In the genomic region with DNA sequence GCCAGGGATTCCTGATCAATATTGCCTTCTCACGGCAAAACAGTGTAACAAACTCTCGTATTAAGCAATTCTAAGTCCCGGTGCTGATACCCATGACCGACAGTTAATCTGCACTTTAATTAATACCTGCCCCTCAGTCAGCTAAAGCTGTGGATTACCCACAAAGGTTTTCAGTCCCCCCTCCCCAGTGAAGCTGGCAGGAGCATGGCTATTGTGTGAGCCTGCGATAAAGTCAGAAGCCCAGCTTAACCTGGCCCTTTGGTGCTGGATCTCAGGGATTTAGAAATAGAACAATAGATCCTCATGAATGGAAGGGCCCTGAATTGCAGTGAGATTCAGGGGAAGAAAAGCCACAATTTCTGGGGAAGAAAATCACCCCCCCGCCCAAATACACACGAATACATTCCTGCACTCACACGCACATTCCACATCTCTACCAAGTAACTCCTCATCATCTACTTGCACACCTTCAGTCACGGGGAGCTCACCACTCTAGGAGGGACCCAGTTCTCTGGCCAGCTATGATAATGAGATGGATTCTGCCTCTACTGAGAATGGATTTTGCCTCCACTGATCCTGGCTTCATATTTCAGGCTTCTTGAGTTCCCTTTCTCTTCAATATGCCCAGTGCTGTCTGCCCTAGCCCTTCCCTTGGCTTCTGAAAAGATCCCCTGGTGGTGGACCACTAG, we compare ENCODE assay signal across 24 cellular contexts.
DNase-seq lines count a peak whose midpoint lies in the region; ATAC-seq, FAIRE-seq and TF ChIP-seq lines count a peak whose summit lies in the region.
"Had no signal": no experiment of that assay in that cellular context is flagged by ENCODE, and none has a peak within 500 bp of the region (broad histone marks: within the 10 kb centered on the region; RNA-seq: fewer than 3 reads in every experiment).

No MANE protein-coding gene starts in this region.

- H2AK5ac ChIP-seq in mesendoderm (ENCODE audit: low read length) = no peak overlapping the region

- H3K4me2 ChIP-seq in mesendoderm (ENCODE audit: low read length) = no peak overlapping the region
- H3K4me2 ChIP-seq: A549; BLaER1 treated with 17β-estradiol and CSF1 and Interleukin-3, amounts not matched to agents 10 nM and 100 nM; PC-9 had no signal

- H3K27me3 ChIP-seq in HAP-1 (ENCODE audit: low read depth) = no peaks in the 10 kb centered on the region
- H3K27me3 ChIP-seq in bronchial epithelial cell (ENCODE audit: control insufficient read depth, insufficient read depth, low read length) = no peaks in the 10 kb centered on the region
- no peaks in the 10 kb centered on the region for H3K27me3 ChIP-seq in mesendoderm (ENCODE audit: insufficient read depth, low read length, poor library complexity)
- H3K27me3 ChIP-seq: BLaER1 treated with 17β-estradiol and CSF1 and Interleukin-3, amounts not matched to agents 10 nM and 100 nM; SJCRH30 had no signal

- H3K4me3 ChIP-seq in HAP-1 (no peak overlapping the region), bronchial epithelial cell (ENCODE audit: low read depth, low read length) (no peak overlapping the region), mesendoderm (ENCODE audit: low read length) (no peak overlapping the region)
- H3K4me3 ChIP-seq: A549; BLaER1 treated with 17β-estradiol and CSF1 and Interleukin-3, amounts not matched to agents 10 nM and 100 nM; GM12878; PC-9; SJCRH30 had no signal

- H2BK5ac ChIP-seq in mesendoderm (ENCODE audit: low read length) = no peak overlapping the region

- H2BK120ac ChIP-seq in mesendoderm (ENCODE audit: low read depth, low read length) = no peak overlapping the region

- no peak overlapping the region for H3K56ac ChIP-seq in mesendoderm (ENCODE audit: low read length)

- no peak overlapping the region for H4K5ac ChIP-seq in mesendoderm (ENCODE audit: low read length)

- no peak overlapping the region for H3K23ac ChIP-seq in mesendoderm (ENCODE audit: low read length)

- H3K79me2 ChIP-seq in mesendoderm (ENCODE audit: control insufficient read depth, insufficient read depth, low read length) = no peaks in the 10 kb centered on the region

- H3K18ac ChIP-seq in mesendoderm (ENCODE audit: low read length) = no peak overlapping the region

- ATAC-seq in left lobe of liver (no peak), HG03039 (IDR thresholded peaks at IDR 0.05; ENCODE audit: unreplicated experiment) (no peak)
- ATAC-seq: A549, GM12878, Right ventricle myocardium inferior, SK-N-SH treated with all-trans-retinoic acid at 6 μM for 48 hours had no signal

- H3K27ac ChIP-seq in mesendoderm (ENCODE audit: low read depth, low read length) = peak overlapping the region; percentile 0
- H3K27ac ChIP-seq: A549; BLaER1 treated with 17β-estradiol and CSF1 and Interleukin-3, amounts not matched to agents 10 nM and 100 nM; PC-9; SJCRH30 had no signal

- no peak for TF ChIP-seq CTCF in bronchial epithelial cell (IDR thresholded peaks at IDR 0.05; ENCODE audit: insufficient read depth, low read length, severe bottlenecking)

- WGBS in mesendoderm (ENCODE audit: extremely low coverage, insufficient coverage, low lambda C conversion rate) = no CpG with 5 or more reads among the region's 9 CpGs

- no peak overlapping the region for H3K4ac ChIP-seq in mesendoderm (ENCODE audit: low read depth, low read length)

- peaks cover 6% of the 10 kb centered on the region for H3K4me1 ChIP-seq in HAP-1
- H3K4me1 ChIP-seq in mesendoderm (ENCODE audit: control insufficient read depth, low read depth, low read length) = peaks cover 7% of the 10 kb centered on the region
- H3K4me1 ChIP-seq: A549, SJCRH30 had no signal

- no peak overlapping the region for H4K8ac ChIP-seq in mesendoderm (ENCODE audit: low read depth, low read length)

- no peak overlapping the region for H2BK15ac ChIP-seq in mesendoderm (replicated peaks; ENCODE audit: low read depth)

- H3K9me3 ChIP-seq in HAP-1 = no peaks in the 10 kb centered on the region
- H3K9me3 ChIP-seq: A549, SJCRH30 had no signal

- peak; percentile 23 for FAIRE-seq in bronchial epithelial cell (lab: Jason Lieb, UNC)
- FAIRE-seq: A549, GM12878 had no signal

- H3K79me1 ChIP-seq in mesendoderm (ENCODE audit: low read length) = no peaks in the 10 kb centered on the region

- H3K36me3 ChIP-seq in HAP-1 (replicated peaks) (no peaks in the 10 kb centered on the region), bronchial epithelial cell (ENCODE audit: control insufficient read depth, insufficient read depth, low read length) (no peaks in the 10 kb centered on the region), mesendoderm (ENCODE audit: control insufficient read depth, insufficient read depth, low read length) (no peaks in the 10 kb centered on the region)
- H3K36me3 ChIP-seq: BLaER1 treated with 17β-estradiol and CSF1 and Interleukin-3, amounts not matched to agents 10 nM and 100 nM; SJCRH30 had no signal

- in situ Hi-C loops in HAP-1 (cut with MboI; ENCODE audit: low sequenced_read_pairs) = no loop called here

- no peak overlapping the region for H3K9ac ChIP-seq in mesendoderm (ENCODE audit: low read length)
- H3K9ac ChIP-seq: BLaER1 treated with 17β-estradiol and CSF1 and Interleukin-3, amounts not matched to agents 10 nM and 100 nM had no signal

- DNase-seq in HAP-1 (ENCODE audit: low spot score in 2 of 2) (peak; percentile 49 to 65), bronchial epithelial cell (ENCODE audit: low read depth) (no peak), mesendoderm (peak; percentile 29), EL (no peak), left lobe of liver (ENCODE audit: low spot score) (no peak), mucosa of gallbladder (ENCODE audit: low spot score) (no peak)
- DNase-seq: AML-193; CD4-positive, alpha-beta T cell; GDM1; KBM-7; NCI-H1105 treated with DMSO at 0.1 percent for 48 hours; NCI-H146; NCI-H1930; NCI-H2107; NCI-H748 treated with DMSO at 0.1 percent for 48 hours; NK-92 treated with Interleukin-12 subunit alpha and Interleukin-12 subunit beta, amount 100 ng/mL, for 24 hours; PC-9; SJCRH30 had no signal

Comparison
In these comparisons a context has a peak if more than half of its experiments do, and no peak if none do; other contexts are left out.
1. DNase-seq: peak in HAP-1 (2 of 2) and mesendoderm (single experiment); none in bronchial epithelial cell (single experiment), EL (single experiment), left lobe of liver (single experiment) and mucosa of gallbladder (single experiment).